1 cellular context compared by ENCODE assay signal in genomic region chr11:63573881-63574855, GRCh38.
A peak's percentile ranks its signal among the peaks of the same experiment; 100 is the strongest.
TF ChIP-seq lines count a peak whose summit lies in the region.

No MANE protein-coding gene starts in this region.

TF ChIP-seq in K562, 482 proteins besides CTCF, POLR2A, EP300 and RAD21 (continued from another document and continues in another):
- TF ChIP-seq, protein P1, sequence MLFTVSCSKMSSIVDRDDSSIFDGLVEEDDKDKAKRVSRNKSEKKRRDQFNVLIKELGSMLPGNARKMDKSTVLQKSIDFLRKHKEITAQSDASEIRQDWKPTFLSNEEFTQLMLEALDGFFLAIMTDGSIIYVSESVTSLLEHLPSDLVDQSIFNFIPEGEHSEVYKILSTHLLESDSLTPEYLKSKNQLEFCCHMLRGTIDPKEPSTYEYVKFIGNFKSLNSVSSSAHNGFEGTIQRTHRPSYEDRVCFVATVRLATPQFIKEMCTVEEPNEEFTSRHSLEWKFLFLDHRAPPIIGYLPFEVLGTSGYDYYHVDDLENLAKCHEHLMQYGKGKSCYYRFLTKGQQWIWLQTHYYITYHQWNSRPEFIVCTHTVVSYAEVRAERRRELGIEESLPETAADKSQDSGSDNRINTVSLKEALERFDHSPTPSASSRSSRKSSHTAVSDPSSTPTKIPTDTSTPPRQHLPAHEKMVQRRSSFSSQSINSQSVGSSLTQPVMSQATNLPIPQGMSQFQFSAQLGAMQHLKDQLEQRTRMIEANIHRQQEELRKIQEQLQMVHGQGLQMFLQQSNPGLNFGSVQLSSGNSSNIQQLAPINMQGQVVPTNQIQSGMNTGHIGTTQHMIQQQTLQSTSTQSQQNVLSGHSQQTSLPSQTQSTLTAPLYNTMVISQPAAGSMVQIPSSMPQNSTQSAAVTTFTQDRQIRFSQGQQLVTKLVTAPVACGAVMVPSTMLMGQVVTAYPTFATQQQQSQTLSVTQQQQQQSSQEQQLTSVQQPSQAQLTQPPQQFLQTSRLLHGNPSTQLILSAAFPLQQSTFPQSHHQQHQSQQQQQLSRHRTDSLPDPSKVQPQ (CRISPR knock-in tag; IDR thresholded peaks at IDR 0.05; ENCODE audit: borderline replicate concordance), result no peak
- peak; percentile 69 for TF ChIP-seq TEAD4 (IDR thresholded peaks at IDR 0.05; ENCODE audit: low read length)
- TF ChIP-seq TEAD4 (CRISPR knock-in tag; IDR thresholded peaks at IDR 0.05; ENCODE audit: borderline replicate concordance), result no peak
- no peak for TF ChIP-seq MED1 (CRISPR knock-in tag; IDR thresholded peaks at IDR 0.05; ENCODE audit: borderline replicate concordance)
- peak; percentile 8; the same call in 1 of the 2 replicates for TF ChIP-seq MTA3 (IDR thresholded peaks at IDR 0.05; ENCODE audit: borderline replicate concordance)
- no peak for TF ChIP-seq THRA (IDR thresholded peaks at IDR 0.05)
- TF ChIP-seq, protein P2, sequence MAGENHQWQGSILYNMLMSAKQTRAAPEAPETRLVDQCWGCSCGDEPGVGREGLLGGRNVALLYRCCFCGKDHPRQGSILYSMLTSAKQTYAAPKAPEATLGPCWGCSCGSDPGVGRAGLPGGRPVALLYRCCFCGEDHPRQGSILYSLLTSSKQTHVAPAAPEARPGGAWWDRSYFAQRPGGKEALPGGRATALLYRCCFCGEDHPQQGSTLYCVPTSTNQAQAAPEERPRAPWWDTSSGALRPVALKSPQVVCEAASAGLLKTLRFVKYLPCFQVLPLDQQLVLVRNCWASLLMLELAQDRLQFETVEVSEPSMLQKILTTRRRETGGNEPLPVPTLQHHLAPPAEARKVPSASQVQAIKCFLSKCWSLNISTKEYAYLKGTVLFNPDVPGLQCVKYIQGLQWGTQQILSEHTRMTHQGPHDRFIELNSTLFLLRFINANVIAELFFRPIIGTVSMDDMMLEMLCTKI (IDR thresholded peaks at IDR 0.05; ENCODE audit: partially characterized antibody), result no peak
- TF ChIP-seq SAFB (IDR thresholded peaks at IDR 0.05; ENCODE audit: borderline replicate concordance, low read depth, low read length), result no peak
- no peak for TF ChIP-seq PRDM10 (IDR thresholded peaks at IDR 0.05; ENCODE audit: partially characterized antibody)
- TF ChIP-seq RBM34 (IDR thresholded peaks at IDR 0.05; ENCODE audit: borderline replicate concordance, insufficient read depth, low read length), result no peak
- TF ChIP-seq, protein P3, sequence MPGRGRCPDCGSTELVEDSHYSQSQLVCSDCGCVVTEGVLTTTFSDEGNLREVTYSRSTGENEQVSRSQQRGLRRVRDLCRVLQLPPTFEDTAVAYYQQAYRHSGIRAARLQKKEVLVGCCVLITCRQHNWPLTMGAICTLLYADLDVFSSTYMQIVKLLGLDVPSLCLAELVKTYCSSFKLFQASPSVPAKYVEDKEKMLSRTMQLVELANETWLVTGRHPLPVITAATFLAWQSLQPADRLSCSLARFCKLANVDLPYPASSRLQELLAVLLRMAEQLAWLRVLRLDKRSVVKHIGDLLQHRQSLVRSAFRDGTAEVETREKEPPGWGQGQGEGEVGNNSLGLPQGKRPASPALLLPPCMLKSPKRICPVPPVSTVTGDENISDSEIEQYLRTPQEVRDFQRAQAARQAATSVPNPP (IDR thresholded peaks at IDR 0.05; ENCODE audit: borderline replicate concordance, insufficient read depth, insufficient read length), result no peak
- no peak for TF ChIP-seq CREB1 (IDR thresholded peaks at IDR 0.05)
- TF ChIP-seq CREB1 (CRISPR knock-in tag; IDR thresholded peaks at IDR 0.05), result no peak
- TF ChIP-seq ZNF512 (tag; IDR thresholded peaks at IDR 0.05), result no peak
- TF ChIP-seq PCBP2 (IDR thresholded peaks at IDR 0.05; ENCODE audit: low read depth, low read length, poor library complexity, severe bottlenecking), result no peak
- TF ChIP-seq ATF7 (IDR thresholded peaks at IDR 0.05), result peak; percentile 78
- TF ChIP-seq, protein P4, sequence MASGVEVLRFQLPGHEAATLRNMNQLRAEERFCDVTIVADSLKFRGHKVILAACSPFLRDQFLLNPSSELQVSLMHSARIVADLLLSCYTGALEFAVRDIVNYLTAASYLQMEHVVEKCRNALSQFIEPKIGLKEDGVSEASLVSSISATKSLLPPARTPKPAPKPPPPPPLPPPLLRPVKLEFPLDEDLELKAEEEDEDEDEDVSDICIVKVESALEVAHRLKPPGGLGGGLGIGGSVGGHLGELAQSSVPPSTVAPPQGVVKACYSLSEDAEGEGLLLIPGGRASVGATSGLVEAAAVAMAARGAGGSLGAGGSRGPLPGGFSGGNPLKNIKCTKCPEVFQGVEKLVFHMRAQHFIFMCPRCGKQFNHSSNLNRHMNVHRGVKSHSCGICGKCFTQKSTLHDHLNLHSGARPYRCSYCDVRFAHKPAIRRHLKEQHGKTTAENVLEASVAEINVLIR (CRISPR knock-in tag; IDR thresholded peaks at IDR 0.05), result no peak
- no peak for TF ChIP-seq PYGO2 (tag; IDR thresholded peaks at IDR 0.05)
- no peak for TF ChIP-seq SAFB2 (IDR thresholded peaks at IDR 0.05; ENCODE audit: borderline replicate concordance, low read depth, low read length, severe bottlenecking)
- no peak for TF ChIP-seq ZFP1 (CRISPR knock-in tag; IDR thresholded peaks at IDR 0.05)
- TF ChIP-seq HDAC6 (IDR thresholded peaks at IDR 0.05; ENCODE audit: low read depth, low read length), result no peak
- TF ChIP-seq DACH1 (IDR thresholded peaks at IDR 0.05; ENCODE audit: partially characterized antibody), result no peak
- peak; percentile 97 for TF ChIP-seq CTCFL (IDR thresholded peaks at IDR 0.05; ENCODE audit: borderline replicate concordance, insufficient read depth, low read depth, low read length, poor library complexity, severe bottlenecking)
- no peak for TF ChIP-seq TSHZ1 (CRISPR knock-in tag; IDR thresholded peaks at IDR 0.05)
- no peak for TF ChIP-seq CTBP1 (IDR thresholded peaks at IDR 0.05; ENCODE audit: borderline replicate concordance)
- TF ChIP-seq MEF2A (IDR thresholded peaks at IDR 0.05; ENCODE audit: control insufficient read depth, low read depth, low read length), result no peak
- no peak for TF ChIP-seq HOXB6 (CRISPR knock-in tag; IDR thresholded peaks at IDR 0.05; ENCODE audit: borderline replicate concordance)
- TF ChIP-seq, protein P5, sequence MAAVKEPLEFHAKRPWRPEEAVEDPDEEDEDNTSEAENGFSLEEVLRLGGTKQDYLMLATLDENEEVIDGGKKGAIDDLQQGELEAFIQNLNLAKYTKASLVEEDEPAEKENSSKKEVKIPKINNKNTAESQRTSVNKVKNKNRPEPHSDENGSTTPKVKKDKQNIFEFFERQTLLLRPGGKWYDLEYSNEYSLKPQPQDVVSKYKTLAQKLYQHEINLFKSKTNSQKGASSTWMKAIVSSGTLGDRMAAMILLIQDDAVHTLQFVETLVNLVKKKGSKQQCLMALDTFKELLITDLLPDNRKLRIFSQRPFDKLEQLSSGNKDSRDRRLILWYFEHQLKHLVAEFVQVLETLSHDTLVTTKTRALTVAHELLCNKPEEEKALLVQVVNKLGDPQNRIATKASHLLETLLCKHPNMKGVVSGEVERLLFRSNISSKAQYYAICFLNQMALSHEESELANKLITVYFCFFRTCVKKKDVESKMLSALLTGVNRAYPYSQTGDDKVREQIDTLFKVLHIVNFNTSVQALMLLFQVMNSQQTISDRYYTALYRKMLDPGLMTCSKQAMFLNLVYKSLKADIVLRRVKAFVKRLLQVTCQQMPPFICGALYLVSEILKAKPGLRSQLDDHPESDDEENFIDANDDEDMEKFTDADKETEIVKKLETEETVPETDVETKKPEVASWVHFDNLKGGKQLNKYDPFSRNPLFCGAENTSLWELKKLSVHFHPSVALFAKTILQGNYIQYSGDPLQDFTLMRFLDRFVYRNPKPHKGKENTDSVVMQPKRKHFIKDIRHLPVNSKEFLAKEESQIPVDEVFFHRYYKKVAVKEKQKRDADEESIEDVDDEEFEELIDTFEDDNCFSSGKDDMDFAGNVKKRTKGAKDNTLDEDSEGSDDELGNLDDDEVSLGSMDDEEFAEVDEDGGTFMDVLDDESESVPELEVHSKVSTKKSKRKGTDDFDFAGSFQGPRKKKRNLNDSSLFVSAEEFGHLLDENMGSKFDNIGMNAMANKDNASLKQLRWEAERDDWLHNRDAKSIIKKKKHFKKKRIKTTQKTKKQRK (IDR thresholded peaks at IDR 0.05; ENCODE audit: borderline replicate concordance, low read depth, low read length), result no peak
- TF ChIP-seq SMARCE1 (IDR thresholded peaks at IDR 0.05), result peak; percentile 33; the same call in 1 of the 2 replicates
- TF ChIP-seq ATF1 (CRISPR knock-in tag; IDR thresholded peaks at IDR 0.05), result no peak
- TF ChIP-seq ATF1 (tag; IDR thresholded peaks at IDR 0.05), result peak; percentile 64
- no peak for TF ChIP-seq HDAC2 (IDR thresholded peaks at IDR 0.05)
